ENCODE assay signal across 14 cellular contexts in genomic region chr1:64041366-64042131, GRCh38.
DNase-seq lines count a peak whose midpoint lies in the region; ATAC-seq, FAIRE-seq and TF ChIP-seq lines count a peak whose summit lies in the region.
"Had no signal": no experiment of that assay in that cellular context is flagged by ENCODE, and none has a peak within 500 bp of the region (broad histone marks: within the 10 kb centered on the region; RNA-seq: fewer than 3 reads in every experiment).

No MANE protein-coding gene starts in this region.

- peak overlapping the region; percentile 30 for H2BK120ac ChIP-seq in IMR-90 (ENCODE audit: low read depth, low read length)

- H2AK5ac ChIP-seq in IMR-90 (ENCODE audit: low read depth, low read length) = no peak overlapping the region

- no peak overlapping the region for H3K4me3 Mint-ChIP-seq in activated CD8-positive, alpha-beta T cell treated with anti-CD3 and anti-CD28 coated beads, Interleukin-2, amount 10 ng/mL, durations not matched to agents 7 days and 5 days
- H3K4me3 Mint-ChIP-seq: activated naive CD4-positive, alpha-beta T cell treated with anti-CD3 and anti-CD28 coated beads for 36 hours; B cell had no signal

- H3K4ac ChIP-seq in IMR-90 (ENCODE audit: low read depth, low read length) = peak overlapping the region; percentile 51; the same call in 1 of the 2 replicates

- no peaks in the 10 kb centered on the region for H3K4me1 Mint-ChIP-seq in activated CD8-positive, alpha-beta T cell treated with anti-CD3 and anti-CD28 coated beads, Interleukin-2, amount 10 ng/mL, durations not matched to agents 7 days and 5 days (ENCODE audit: low read depth)
- H3K4me1 Mint-ChIP-seq: B cell had no signal

- TF ChIP-seq POLR2A in IMR-90 (IDR thresholded peaks at IDR 0.05; ENCODE audit: low read depth, low read length) = no peak

- H4K5ac ChIP-seq in IMR-90 (ENCODE audit: low read depth, low read length) = peak overlapping the region; percentile 30; the same call in 1 of the 2 replicates

- peak overlapping the region; percentile 37; the same call in 1 of the 2 replicates for H4K91ac ChIP-seq in IMR-90 (ENCODE audit: insufficient read depth, low read depth, low read length)

- H2BK20ac ChIP-seq in IMR-90 (ENCODE audit: low read depth, low read length) = peak overlapping the region; percentile 52

- DNase-seq in IMR-90 (no peak), keratinocyte (ENCODE audit: low read depth, low spot score) (no peak), small intestine (peak; percentile 32), midbrain (lab: John Stamatoyannopoulos, UW) (no peak), hippocampal formation (lab: John Stamatoyannopoulos, UW) (no peak)
- DNase-seq in activated CD8-positive, alpha-beta memory T cell treated with anti-CD3 and anti-CD28 coated beads, Interleukin-2, amount 50 U/mL, for 4 hours = no peak
- DNase-seq in activated CD8-positive, alpha-beta T cell treated with anti-CD3 and anti-CD28 coated beads, Interleukin-2, amount 10 ng/mL, durations not matched to agents 7 days and 5 days = no peak
- DNase-seq: activated naive CD4-positive, alpha-beta T cell treated with anti-CD3 and anti-CD28 coated beads for 36 hours; central memory CD4-positive, alpha-beta T cell; NCI-H2171; stimulated activated CD4-positive, alpha-beta T cell treated with anti-CD3 and anti-CD28 coated beads, Interleukin-15, amount 100 ng/mL, for 24 hours; testis had no signal

- intact Hi-C loops in IMR-90 (cut with micrococcal nuclease) = no loop called here

- H3K27me3 ChIP-seq in IMR-90 (ENCODE audit: control insufficient read depth, insufficient read depth, low read length) (no peaks in the 10 kb centered on the region), keratinocyte (ENCODE audit: control insufficient read depth, extremely low read depth, insufficient read depth, low read length) (no peaks in the 10 kb centered on the region), small intestine (ENCODE audit: control insufficient read depth in 2 of 2, insufficient read depth in 2 of 2, low read length in 2 of 2) (no peaks in the 10 kb centered on the region)
- H3K27me3 ChIP-seq: testis had no signal

- H3K9ac ChIP-seq in IMR-90 (ENCODE audit: low read depth, low read length) = no peak overlapping the region
- peak overlapping the region; percentile 61 for H3K9ac ChIP-seq in keratinocyte (ENCODE audit: control insufficient read depth, extremely low read depth, insufficient read depth, low read length)

- H3K36me3 ChIP-seq in IMR-90 (ENCODE audit: control insufficient read depth, insufficient read depth, low read length) (no peaks in the 10 kb centered on the region), keratinocyte (ENCODE audit: control insufficient read depth in 2 of 2, extremely low read depth in 1 of 2, insufficient read depth in 2 of 2, low read length in 2 of 2) (no peaks in the 10 kb centered on the region), small intestine (ENCODE audit: control insufficient read depth in 2 of 2, insufficient read depth in 2 of 2, low read length in 2 of 2) (no peaks in the 10 kb centered on the region)

- H3K4me1 ChIP-seq in IMR-90 (ENCODE audit: control insufficient read depth, insufficient read depth, low read length) = peaks cover 22% of the 10 kb centered on the region
- H3K4me1 ChIP-seq in keratinocyte (ENCODE audit: control insufficient read depth, extremely low read depth, insufficient read depth, low read length) = peaks cover 50% of the 10 kb centered on the region
- H3K4me1 ChIP-seq in small intestine (ENCODE audit: control insufficient read depth in 2 of 2, insufficient read depth in 1 of 2, low read depth in 1 of 2, low read length in 1 of 2) = no peaks in the 10 kb centered on the region

- no peaks in the 10 kb centered on the region for H3K79me1 ChIP-seq in IMR-90 (ENCODE audit: low read depth in 1 of 2, low read length in 2 of 2)

- CTCF ChIA-PET in IMR-90 (lab: Yijun Ruan, JAX) = interaction anchor here (0.6 to 1.3 kb wide), 3 partner anchors 59 to 350 kb away, joined by 3 to 5 read pairs (median 3); no protein-coding TSS in a partner anchor
- CTCF ChIA-PET in activated CD8-positive, alpha-beta T cell treated with anti-CD3 and anti-CD28 coated beads, Interleukin-2, amount 10 ng/mL, durations not matched to agents 7 days and 5 days (lab: Charles Lee) = no interaction called here

- no peak overlapping the region for H3K27ac ChIP-seq in IMR-90 (ENCODE audit: insufficient read depth, low read length)
- peak overlapping the region; percentile 84 for H3K27ac ChIP-seq in keratinocyte (ENCODE audit: control insufficient read depth, insufficient read depth, low read length)
- no peak overlapping the region for H3K27ac ChIP-seq in small intestine (ENCODE audit: low read depth in 1 of 2, low read length in 1 of 2)

- H2BK5ac ChIP-seq in IMR-90 (ENCODE audit: low read depth, low read length, poor library complexity, severe bottlenecking) = no peak overlapping the region

- no peak overlapping the region for H3K56ac ChIP-seq in IMR-90 (ENCODE audit: extremely low read depth, insufficient read depth, low read length)

- no peak for TF ChIP-seq RAD21 in IMR-90 (IDR thresholded peaks at IDR 0.05; ENCODE audit: low read length)

- dilution Hi-C loops in IMR-90 (cut with HindIII; ENCODE audit: low sequenced_read_pairs, unreplicated experiment) = no loop called here
- dilution Hi-C loops in keratinocyte (cut with MboI; ENCODE audit: extremely low pct_ligation_motif_present, low sequenced_read_pairs) = no loop called here

- H2AFZ ChIP-seq in IMR-90 (replicated peaks; ENCODE audit: low read length, poor library complexity) = no peak overlapping the region
- H2AFZ ChIP-seq in keratinocyte (ENCODE audit: control insufficient read depth, low read length) = no peak overlapping the region

- no peaks in the 10 kb centered on the region for H3K9me3 Mint-ChIP-seq in activated CD8-positive, alpha-beta T cell treated with anti-CD3 and anti-CD28 coated beads, Interleukin-2, amount 10 ng/mL, durations not matched to agents 7 days and 5 days (ENCODE audit: insufficient read depth)
- H3K9me3 Mint-ChIP-seq: activated naive CD4-positive, alpha-beta T cell treated with anti-CD3 and anti-CD28 coated beads for 36 hours had no signal

- FAIRE-seq in keratinocyte (lab: Jason Lieb, UNC) = no peak
- FAIRE-seq in small intestine (lab: Jason Lieb, UNC) = no peak

- H3K27ac Mint-ChIP-seq in activated CD8-positive, alpha-beta T cell treated with anti-CD3 and anti-CD28 coated beads, Interleukin-2, amount 10 ng/mL, durations not matched to agents 7 days and 5 days = no peak overlapping the region
- H3K27ac Mint-ChIP-seq: activated naive CD4-positive, alpha-beta T cell treated with anti-CD3 and anti-CD28 coated beads for 36 hours; B cell had no signal

- H3K23ac ChIP-seq in IMR-90 (ENCODE audit: low read depth, low read length) = no peak overlapping the region

- in situ Hi-C loops in IMR-90 (cut with MboI; ENCODE audit: low sequenced_read_pairs) = no loop called here

- H3K14ac ChIP-seq in IMR-90 (replicated peaks; ENCODE audit: low read depth, low read length) = no peak overlapping the region; the same call in 1 of the 2 replicates

- H4K20me1 ChIP-seq in IMR-90 (ENCODE audit: insufficient read depth, low read length) (peaks cover 6% of the 10 kb centered on the region; the same call in 1 of the 2 replicates), keratinocyte (ENCODE audit: control insufficient read depth, extremely low read depth, insufficient read depth, low read length) (no peaks in the 10 kb centered on the region)

- H3K79me2 ChIP-seq in keratinocyte (ENCODE audit: control insufficient read depth, insufficient read depth, low read length) = no peaks in the 10 kb centered on the region

- H3K36me3 Mint-ChIP-seq in activated CD8-positive, alpha-beta T cell treated with anti-CD3 and anti-CD28 coated beads, Interleukin-2, amount 10 ng/mL, durations not matched to agents 7 days and 5 days (ENCODE audit: low read depth) = no peaks in the 10 kb centered on the region

- BruUV-seq in IMR-90 (replicated peaks; lab: Mats Ljungman, UMichigan) = no TSS peak

- no CpG with 5 or more reads among the region's 3 CpGs for WGBS in IMR-90 (ENCODE audit: extremely low coverage in 2 of 2, insufficient read length in 1 of 2), 2 experiments
- whole genome bisulfite sequencing in small intestine, 3 donors = 49 to 67% (median 60%) methylated on average over 3 of the region's 3 CpGs

- H3K4me2 ChIP-seq in IMR-90 (ENCODE audit: low read depth, low read length) (no peak overlapping the region), keratinocyte (ENCODE audit: control insufficient read depth, extremely low read depth, insufficient read depth, low read depth, low read length) (peak overlapping the region; percentile 73)

- H3K27me3 Mint-ChIP-seq in activated CD8-positive, alpha-beta T cell treated with anti-CD3 and anti-CD28 coated beads, Interleukin-2, amount 10 ng/mL, durations not matched to agents 7 days and 5 days (ENCODE audit: low read depth) = no peaks in the 10 kb centered on the region

- POLR2A ChIA-PET in IMR-90 (lab: Charles Lee; ENCODE audit: unreplicated experiment) = no interaction called here
- POLR2A ChIA-PET in activated CD8-positive, alpha-beta T cell treated with anti-CD3 and anti-CD28 coated beads, Interleukin-2, amount 10 ng/mL, durations not matched to agents 7 days and 5 days (lab: Charles Lee) = no interaction called here

- H3K9me1 ChIP-seq in IMR-90 (ENCODE audit: insufficient read depth, low read length) = peaks cover 20% of the 10 kb centered on the region
- H3K9me1 ChIP-seq in keratinocyte (ENCODE audit: control insufficient read depth, extremely low read depth, insufficient read depth, low read length) = no peaks in the 10 kb centered on the region

- no peak overlapping the region for H2AK9ac ChIP-seq in IMR-90 (replicated peaks; ENCODE audit: low read depth, low read length, poor library complexity)

- H3K18ac ChIP-seq in IMR-90 (ENCODE audit: low read depth, low read length) = peak overlapping the region; percentile 42; the same call in 1 of the 2 replicates

- no peak for TF ChIP-seq CTCF in IMR-90 (conservative IDR thresholded peaks at IDR 0.05; ENCODE audit: low read depth, low read length)
- TF ChIP-seq CTCF in keratinocyte (optimal IDR thresholded peaks at IDR 0.05 in 1 of 3, IDR thresholded peaks at IDR 0.05 in 1 of 3, conservative IDR thresholded peaks at IDR 0.05 in 1 of 3; ENCODE audit: extremely low read depth in 1 of 3, insufficient read depth in 2 of 3, low read length in 3 of 3) = no peak

- H4K8ac ChIP-seq in IMR-90 (ENCODE audit: low read depth in 2 of 2, low read length in 2 of 2) = no peak overlapping the region

- H3K9me3 ChIP-seq in IMR-90 (ENCODE audit: control insufficient read depth, insufficient read depth, low read length) (no peaks in the 10 kb centered on the region), keratinocyte (ENCODE audit: control insufficient read depth, low read depth, low read length) (no peaks in the 10 kb centered on the region), small intestine (ENCODE audit: control insufficient read depth, low read depth) (no peaks in the 10 kb centered on the region)
- H3K9me3 ChIP-seq: testis had no signal

- ATAC-seq in IMR-90 (ENCODE audit: low read depth) (no peak), SK-N-SH treated with all-trans-retinoic acid at 6 μM for 48 hours (no peak)
- no peak for ATAC-seq in activated CD8-positive, alpha-beta T cell treated with anti-CD3 and anti-CD28 coated beads, Interleukin-2, amount 10 ng/mL, durations not matched to agents 7 days and 5 days

- no peak overlapping the region for H2BK15ac ChIP-seq in IMR-90 (ENCODE audit: low read depth, low read length)

- no peak overlapping the region for H3K4me3 ChIP-seq in IMR-90 (ENCODE audit: insufficient read depth, low read depth, low read length)
- peak overlapping the region in 2 of 3 experiments; percentile 15 to 22 for H3K4me3 ChIP-seq in keratinocyte (ENCODE audit: control insufficient read depth in 2 of 3, extremely low read depth in 1 of 3, insufficient read depth in 2 of 3, low read depth in 1 of 3, low read length in 3 of 3)
- H3K4me3 ChIP-seq in small intestine (ENCODE audit: low read depth in 1 of 2, low read length in 2 of 2) = no peak overlapping the region
- H3K4me3 ChIP-seq: testis had no signal

Comparison
In these comparisons a context has a peak if more than half of its experiments do, and no peak if none do; other contexts are left out.
1. H3K4me3 ChIP-seq: peak in keratinocyte (2 of 3); none in IMR-90 (single experiment) and small intestine (0 of 2).